9 cellular contexts compared by ENCODE assay signal in genomic region chr6:169253745-169254238, GRCh38. TPM values are rescaled to one million over a fixed set of nuclear protein-coding genes. Genes with fewer than 3 reads are reported as not detected.
DNase-seq lines count a peak whose midpoint lies in the region; ATAC-seq and TF ChIP-seq lines count a peak whose summit lies in the region.
"Had no signal": no experiment of that assay in that cellular context is flagged by ENCODE, and none has a peak within 500 bp of the region (broad histone marks: within the 10 kb centered on the region; RNA-seq: fewer than 3 reads in every experiment).

TSS of gene THBS2 (minus strand) at chr6:169253846. CDS start at chr6:169250784, 3,062 bp downstream.

- peaks cover 21% of the 10 kb centered on the region for H3K27me3 ChIP-seq in CD8-positive, alpha-beta memory T cell (ENCODE audit: insufficient read depth, low read length, poor library complexity, severe bottlenecking)

- no peak within 1 kb of the TSS for H3K27ac ChIP-seq in CD8-positive, alpha-beta memory T cell (ENCODE audit: low read depth, low read length)
- peak within 1 kb of the TSS; percentile 9 for H3K27ac ChIP-seq in adipose tissue (ENCODE audit: low read depth, low read length)

- H3K9me3 Mint-ChIP-seq in CD8-positive, alpha-beta memory T cell = no peaks in the 10 kb centered on the region
- H3K9me3 Mint-ChIP-seq in progenitor cell of endocrine pancreas (ENCODE audit: low read depth) = no peaks in the 10 kb centered on the region

- H3K27ac Mint-ChIP-seq in CD8-positive, alpha-beta memory T cell = peak within 1 kb of the TSS in 1 of 8 donors; percentile 35
- no peak within 1 kb of the TSS for H3K27ac Mint-ChIP-seq in progenitor cell of endocrine pancreas

- ATAC-seq in left ventricle myocardium superior = peak; percentile 89
- no peak for ATAC-seq in HG03457 (IDR thresholded peaks at IDR 0.05; ENCODE audit: unreplicated experiment)
- no peak for ATAC-seq in HG02610 (IDR thresholded peaks at IDR 0.05; ENCODE audit: unreplicated experiment)
- ATAC-seq: GM12878 had no signal

- H3K36me3 ChIP-seq in CD8-positive, alpha-beta memory T cell (ENCODE audit: insufficient read depth, low read length) = no peaks in the 10 kb centered on the region

- H3K4me1 Mint-ChIP-seq in CD8-positive, alpha-beta memory T cell = peaks cover 18 to 26% (median 19%) of the 10 kb centered on the region in 3 donors
- H3K4me1 Mint-ChIP-seq in progenitor cell of endocrine pancreas (ENCODE audit: low read depth) = peaks cover 12% of the 10 kb centered on the region

- peak within 1 kb of the TSS in 6 of 7 donors; percentile 23 to 61 (median 52) for H3K4me3 Mint-ChIP-seq in CD8-positive, alpha-beta memory T cell
- H3K4me3 Mint-ChIP-seq in progenitor cell of endocrine pancreas (ENCODE audit: low read depth) = peak within 1 kb of the TSS; percentile 23

- CTCF ChIA-PET in CD8-positive, alpha-beta memory T cell (lab: Charles Lee) = no interaction called here

- 5 to 7% (median 5%) methylated on average over 21 of the region's 21 CpGs for WGBS in adipose tissue, 3 donors

- DNase-seq in CD8-positive, alpha-beta memory T cell = no peak
- peak; percentile 71 for DNase-seq in left ventricle myocardium superior
- no peak for DNase-seq in progenitor cell of endocrine pancreas (ENCODE audit: low spot score, unreplicated experiment)
- no peak for DNase-seq in activated CD4-positive, alpha-beta T cell treated with anti-CD3 and anti-CD28 coated beads for 4 hours
- DNase-seq in NOMO-1 (lab: John Stamatoyannopoulos, UW; ENCODE audit: unreplicated experiment in 2 of 2) = no peak

- H3K4me1 ChIP-seq in CD8-positive, alpha-beta memory T cell (ENCODE audit: insufficient read depth, low read length) = peaks cover 15% of the 10 kb centered on the region

- no peak for TF ChIP-seq CTCF in progenitor cell of endocrine pancreas (IDR thresholded peaks at IDR 0.05; ENCODE audit: unreplicated experiment)

- H3K9me3 ChIP-seq in CD8-positive, alpha-beta memory T cell (ENCODE audit: low read length) = no peaks in the 10 kb centered on the region

- no peak within 1 kb of the TSS for H3K4me3 ChIP-seq in CD8-positive, alpha-beta memory T cell (ENCODE audit: low read length)
- H3K4me3 ChIP-seq: GM12878 had no signal

- POLR2A ChIA-PET in CD8-positive, alpha-beta memory T cell (lab: Charles Lee) = no interaction called here

- no peaks in the 10 kb centered on the region for H3K36me3 Mint-ChIP-seq in CD8-positive, alpha-beta memory T cell
- H3K36me3 Mint-ChIP-seq in progenitor cell of endocrine pancreas (ENCODE audit: insufficient read depth) = no peaks in the 10 kb centered on the region

- peaks cover 56 to 81% of the 10 kb centered on the region in 2 donors for H3K27me3 Mint-ChIP-seq in CD8-positive, alpha-beta memory T cell
- H3K27me3 Mint-ChIP-seq in progenitor cell of endocrine pancreas = peaks cover 81% of the 10 kb centered on the region

- intact Hi-C loops in left ventricle myocardium superior (cut with micrococcal nuclease) = no loop called here

RNA-seq across cellular contexts. Expression of gene THBS2, which starts in this region (rescaled TPM):
- not detected for total RNA-seq in CD8-positive, alpha-beta memory T cell
- 0.03 TPM for polyA plus RNA-seq in CD8-positive, alpha-beta memory T cell
- 10 to 100 TPM in 2 of 3 donors, 1 to 10 TPM in 1; 2.6 to 39.4 (median 20.2) TPM for polyA plus RNA-seq in adipose tissue
- total RNA-seq in left ventricle myocardium superior (10.7 TPM), progenitor cell of endocrine pancreas (0.04 TPM in 1 of 2 replicates, not detected in the other)
